ENCODE assay signal across 25 cellular contexts in the genomic region with DNA sequence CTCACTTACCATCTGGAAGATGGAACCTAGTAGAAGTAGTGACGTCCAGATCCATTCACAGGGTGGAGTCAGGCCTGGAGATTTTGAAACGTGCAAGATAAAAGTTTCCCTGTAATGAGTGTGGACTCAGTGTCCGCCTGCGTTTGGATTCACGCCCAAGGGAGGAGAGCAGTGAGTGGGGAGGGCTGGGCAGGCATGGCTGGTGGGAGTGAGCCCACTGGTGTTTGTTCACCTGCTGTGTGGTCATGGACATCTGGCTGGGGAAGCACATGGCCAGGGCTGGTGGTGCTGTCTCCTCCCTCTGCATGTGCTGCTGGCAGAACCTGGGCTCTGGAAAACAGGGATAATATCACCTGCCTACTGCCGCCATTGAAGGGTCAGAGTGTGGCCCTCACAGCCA. TPM values are rescaled to one million over a fixed set of nuclear protein-coding genes. Genes with fewer than 3 reads are reported as not detected.
DNase-seq lines count a peak whose midpoint lies in the region; TF ChIP-seq lines count a peak whose summit lies in the region.
"Had no signal": no experiment of that assay in that cellular context is flagged by ENCODE, and none has a peak within 500 bp of the region (broad histone marks: within the 10 kb centered on the region; RNA-seq: fewer than 3 reads in every experiment).

No MANE protein-coding gene starts in this region.

- peak overlapping the region; percentile 42 for H3K18ac ChIP-seq in neuronal stem cell (ENCODE audit: low read length)

- no peaks in the 10 kb centered on the region for H3K79me1 ChIP-seq in neuronal stem cell (ENCODE audit: low read depth, low read length)

- H2BK5ac ChIP-seq in neuronal stem cell (ENCODE audit: low read length) = no peak overlapping the region

- no peak overlapping the region for H3K14ac ChIP-seq in neuronal stem cell (ENCODE audit: low read length)

- no peak for TF ChIP-seq POLR2A in tibial nerve (IDR thresholded peaks at IDR 0.05)

- H3K4me1 ChIP-seq in neuronal stem cell (ENCODE audit: control insufficient read depth in 2 of 2, insufficient read depth in 1 of 2, low read depth in 1 of 2, low read length in 2 of 2) (no peaks in the 10 kb centered on the region), tibial nerve (peaks cover 0 to 33% (median 3%) of the 10 kb centered on the region in 4 donors)
- H3K4me1 ChIP-seq: vagina had no signal

- H3K27me3 Mint-ChIP-seq in activated T-helper 2 cell treated with anti-CD3 and anti-CD28 coated beads, Interferon-gamma antibody, Interleukin-2, Interleukin-4, amounts not matched to agents 10 μg/mL and 5 μg/mL and 100 μg/mL, durations not matched to agents 14 hours and 24 hours and 36 hours (ENCODE audit: low read depth) = no peaks in the 10 kb centered on the region

- intact Hi-C loops in activated T-helper 2 cell treated with anti-CD3 and anti-CD28 coated beads, Interferon-gamma antibody, Interleukin-2, Interleukin-4, amounts not matched to agents 10 μg/mL and 5 μg/mL and 100 μg/mL, durations not matched to agents 14 hours and 24 hours and 36 hours (cut with micrococcal nuclease) = loop anchor here (5.0 kb wide), 1 partner anchor 42 kb away; no protein-coding TSS in a partner anchor

- H2BK15ac ChIP-seq in neuronal stem cell (ENCODE audit: low read length) = no peak overlapping the region

- H3K4me3 ChIP-seq in neuronal stem cell (ENCODE audit: low read length in 2 of 2) = no peak overlapping the region
- H3K4me3 ChIP-seq in tibial nerve = no peak overlapping the region
- H3K4me3 ChIP-seq: esophagus muscularis mucosa, GM12878, GM23248, lower lobe of right lung, ovary, vagina had no signal

- H3K9ac ChIP-seq in neuronal stem cell (ENCODE audit: low read depth, low read length, poor library complexity) = no peak overlapping the region
- H3K9ac ChIP-seq: GM23248 had no signal

- TF ChIP-seq EP300 in tibial nerve (IDR thresholded peaks at IDR 0.05) = no peak

- no peak overlapping the region for H3K4me3 Mint-ChIP-seq in activated T-helper 2 cell treated with anti-CD3 and anti-CD28 coated beads, Interferon-gamma antibody, Interleukin-2, Interleukin-4, amounts not matched to agents 10 μg/mL and 5 μg/mL and 100 μg/mL, durations not matched to agents 14 hours and 24 hours and 36 hours (ENCODE audit: low read depth)

- no peak overlapping the region for H2BK12ac ChIP-seq in neuronal stem cell (ENCODE audit: low read length)

- peak; percentile 28 for DNase-seq in NCI-H748 (lab: John Stamatoyannopoulos, UW; ENCODE audit: unreplicated experiment)
- DNase-seq in NCI-H748 treated with DMSO at 0.1 percent for 48 hours (lab: John Stamatoyannopoulos, UW) = no peak
- DNase-seq in LHCN-M2 (ENCODE audit: low read depth) = peak; percentile 68
- no peak for DNase-seq in activated T-helper 2 cell treated with anti-CD3 and anti-CD28 coated beads, Interferon-gamma antibody, Interleukin-2, Interleukin-4, amounts not matched to agents 10 μg/mL and 5 μg/mL and 100 μg/mL, durations not matched to agents 14 hours and 24 hours and 36 hours (ENCODE audit: low spot score)
- DNase-seq in neuronal stem cell (ENCODE audit: low spot score) = no peak
- no peak for DNase-seq in NCI-H2227 treated with DMSO at 0.1 percent for 48 hours (lab: John Stamatoyannopoulos, UW)
- no peak for DNase-seq in KG1 (lab: John Stamatoyannopoulos, UW)
- DNase-seq in tibial nerve (ENCODE audit: low spot score in 2 of 2) = no peak
- DNase-seq: activated CD4-positive, CD25-positive, alpha-beta regulatory T cell treated with anti-CD3 and anti-CD28 coated beads, Interleukin-2, amount 50 U/mL, for 72 hours; activated effector memory CD4-positive, alpha-beta T cell treated with Interleukin-2 at 50 U/mL for 16 hours; central memory CD4-positive, alpha-beta T cell; DMS 273 treated with DMSO at 0.1 percent for 48 hours; glutamatergic neuron; GM23248; Kasumi-1; lower lobe of right lung; NCI-H226; ovary had no signal

- H3K9me3 ChIP-seq in neuronal stem cell (replicated peaks in 1 of 2; ENCODE audit: control insufficient read depth in 2 of 2, insufficient read depth in 1 of 2, low read depth in 1 of 2, low read length in 2 of 2) = no peaks in the 10 kb centered on the region
- H3K9me3 ChIP-seq in tibial nerve = no peaks in the 10 kb centered on the region
- H3K9me3 ChIP-seq: esophagus muscularis mucosa, lower lobe of right lung, ovary, vagina had no signal

- no peak overlapping the region for H3K4ac ChIP-seq in neuronal stem cell (ENCODE audit: low read length)

- H4K8ac ChIP-seq in neuronal stem cell (ENCODE audit: low read depth, low read length) = no peak overlapping the region

- no peak overlapping the region for H3K4me2 ChIP-seq in neuronal stem cell (ENCODE audit: insufficient read depth, low read length, poor library complexity, severe bottlenecking)

- H3K9me3 Mint-ChIP-seq in activated T-helper 2 cell treated with anti-CD3 and anti-CD28 coated beads, Interferon-gamma antibody, Interleukin-2, Interleukin-4, amounts not matched to agents 10 μg/mL and 5 μg/mL and 100 μg/mL, durations not matched to agents 14 hours and 24 hours and 36 hours = no peaks in the 10 kb centered on the region

- peaks cover 61% of the 10 kb centered on the region for H3K36me3 Mint-ChIP-seq in activated T-helper 2 cell treated with anti-CD3 and anti-CD28 coated beads, Interferon-gamma antibody, Interleukin-2, Interleukin-4, amounts not matched to agents 10 μg/mL and 5 μg/mL and 100 μg/mL, durations not matched to agents 14 hours and 24 hours and 36 hours (ENCODE audit: low read depth)

- no CpG with 5 or more reads among the region's 6 CpGs for WGBS in neuronal stem cell (ENCODE audit: extremely low coverage in 2 of 2, insufficient read length in 2 of 2, insufficient replicate concordance in 1 of 2), 2 donors
- WGBS in tibial nerve, 2 donors = 58 to 61% methylated on average over 6 of the region's 6 CpGs

- no peak overlapping the region for H2BK120ac ChIP-seq in neuronal stem cell (ENCODE audit: low read depth, low read length)

- no peak overlapping the region for H3K23ac ChIP-seq in neuronal stem cell (ENCODE audit: low read depth, low read length, poor library complexity)

- H2AFZ ChIP-seq in neuronal stem cell (ENCODE audit: low read length) = no peak overlapping the region
- H2AFZ ChIP-seq: GM23248 had no signal

- H3K27ac ChIP-seq in neuronal stem cell (replicated peaks; ENCODE audit: low read length) = no peak overlapping the region
- H3K27ac ChIP-seq in tibial nerve = peak overlapping the region in 1 of 4 donors; percentile 7
- H3K27ac ChIP-seq: C4-2B, esophagus muscularis mucosa, GM23248, lower lobe of right lung, ovary, vagina had no signal

- no peaks in the 10 kb centered on the region for H3K27me3 ChIP-seq in neuronal stem cell (ENCODE audit: control insufficient read depth in 3 of 3, insufficient read depth in 3 of 3, low read depth in 1 of 3, low read length in 3 of 3)
- no peaks in the 10 kb centered on the region for H3K27me3 ChIP-seq in tibial nerve
- H3K27me3 ChIP-seq: esophagus muscularis mucosa, ovary, vagina had no signal

- H3K36me3 ChIP-seq in neuronal stem cell (replicated peaks in 1 of 2; ENCODE audit: control insufficient read depth in 2 of 2, insufficient read depth in 2 of 2, low read length in 2 of 2) (peaks cover 2 to 16% of the 10 kb centered on the region in 2 donors), tibial nerve (peaks cover 0 to 49% (median 4%) of the 10 kb centered on the region in 3 donors)
- H3K36me3 ChIP-seq: ovary had no signal

- TF ChIP-seq CTCF in tibial nerve (IDR thresholded peaks at IDR 0.05) = no peak

- H3K4me1 Mint-ChIP-seq in activated T-helper 2 cell treated with anti-CD3 and anti-CD28 coated beads, Interferon-gamma antibody, Interleukin-2, Interleukin-4, amounts not matched to agents 10 μg/mL and 5 μg/mL and 100 μg/mL, durations not matched to agents 14 hours and 24 hours and 36 hours (ENCODE audit: low read depth) = peaks cover 34% of the 10 kb centered on the region

- H2AK5ac ChIP-seq in neuronal stem cell (ENCODE audit: low read depth, low read length) = no peak overlapping the region

- H4K91ac ChIP-seq in neuronal stem cell (ENCODE audit: low read depth, low read length, poor library complexity) = no peak overlapping the region

- H3K27ac Mint-ChIP-seq in activated T-helper 2 cell treated with anti-CD3 and anti-CD28 coated beads, Interferon-gamma antibody, Interleukin-2, Interleukin-4, amounts not matched to agents 10 μg/mL and 5 μg/mL and 100 μg/mL, durations not matched to agents 14 hours and 24 hours and 36 hours = peak overlapping the region; percentile 25

RNA-seq across cellular contexts. Expression of a gene that starts 37.0 kb away (rescaled TPM):
- total RNA-seq in LHCN-M2 (2014; rRNA removed) (not detected in 2 replicates), tibial nerve (not detected)
- polyA plus RNA-seq in LHCN-M2 (2012) = not detected
- total RNA-seq in activated T-helper 2 cell treated with anti-CD3 and anti-CD28 coated beads, Interferon-gamma antibody, Interleukin-2, Interleukin-4, amounts not matched to agents 10 μg/mL and 5 μg/mL and 100 μg/mL, durations not matched to agents 14 hours and 24 hours and 36 hours = 0.21 and 0.52 TPM in 2 replicates
- 1.2 TPM for polyA plus RNA-seq in neuronal stem cell (2013, experiment 1 of 2)
- 1.0 TPM for polyA plus RNA-seq in neuronal stem cell (2013, experiment 2 of 2)
- total RNA-seq: activated CD8-positive, alpha-beta memory T cell treated with anti-CD3 and anti-CD28 coated beads for 36 hours; GM23248; HT1080; lower lobe of right lung; ovary; RPMI7951; vagina had no signal
- polyA plus RNA-seq: GM12878, GM23248, ovary had no signal

RNA-seq across cellular contexts. Expression of a gene that starts 59.4 kb away (rescaled TPM):
- total RNA-seq in LHCN-M2 (2014; rRNA removed) (67.1 and 74.9 TPM in 2 replicates), tibial nerve (1 to 10 TPM; 2.7 to 8.7 (median 5.1) TPM)
- 19.5 TPM for polyA plus RNA-seq in LHCN-M2 (2012)
- total RNA-seq in activated T-helper 2 cell treated with anti-CD3 and anti-CD28 coated beads, Interferon-gamma antibody, Interleukin-2, Interleukin-4, amounts not matched to agents 10 μg/mL and 5 μg/mL and 100 μg/mL, durations not matched to agents 14 hours and 24 hours and 36 hours = 176 and 184 TPM in 2 replicates
- 56.2 TPM for polyA plus RNA-seq in neuronal stem cell (2013, experiment 1 of 2)
- polyA plus RNA-seq in neuronal stem cell (2013, experiment 2 of 2) = 56.3 TPM

Comparison
In these comparisons a context has a peak if more than half of its experiments do, and no peak if none do; other contexts are left out.
1. DNase-seq: peak in NCI-H748 (single experiment) and LHCN-M2 (single experiment); none in NCI-H748 treated with DMSO at 0.1 percent for 48 hours (single experiment), activated T-helper 2 cell treated with anti-CD3 and anti-CD28 coated beads, Interferon-gamma antibody, Interleukin-2, Interleukin-4, amounts not matched to agents 10 μg/mL and 5 μg/mL and 100 μg/mL, durations not matched to agents 14 hours and 24 hours and 36 hours (single experiment), neuronal stem cell (single experiment), NCI-H2227 treated with DMSO at 0.1 percent for 48 hours (single experiment), KG1 (single experiment) and tibial nerve (0 of 2).